In genomic region chr13:97239943-97240788, GRCh38 we compare ENCODE assay signal across 14 cellular contexts. TPM values are rescaled to one million over a fixed set of nuclear protein-coding genes. Genes with fewer than 3 reads are reported as not detected.
DNase-seq lines count a peak whose midpoint lies in the region; ATAC-seq, FAIRE-seq and TF ChIP-seq lines count a peak whose summit lies in the region.
"Had no signal": no experiment of that assay in that cellular context is flagged by ENCODE, and none has a peak within 500 bp of the region (broad histone marks: within the 10 kb centered on the region; RNA-seq: fewer than 3 reads in every experiment).

No MANE protein-coding gene starts in this region.

- intact Hi-C loops in Right ventricle myocardium superior (cut with DNase I) (no loop called here), cardiac septum (cut with DNase I) (no loop called here), psoas muscle (cut with DNase I) (no loop called here), vagina (cut with DNase I) (no loop called here), pancreas (cut with DNase I) (no loop called here)

- 57 to 73% (median 63%) methylated on average over 3 of the region's 3 CpGs for WGBS in psoas muscle, 3 donors
- 63 to 80% methylated on average over 3 of the region's 3 CpGs for WGBS in pancreas, 2 donors

- TF ChIP-seq CTCF in right atrium auricular region (IDR thresholded peaks at IDR 0.05) (no peak), psoas muscle (IDR thresholded peaks at IDR 0.05) (no peak), vagina (IDR thresholded peaks at IDR 0.05) (no peak), pancreas (IDR thresholded peaks at IDR 0.05) (no peak)

- no peak for TF ChIP-seq POLR2A in vagina (IDR thresholded peaks at IDR 0.05)

- H3K9me3 ChIP-seq in right atrium auricular region (no peaks in the 10 kb centered on the region), psoas muscle (no peaks in the 10 kb centered on the region), vagina (no peaks in the 10 kb centered on the region), pancreas (no peaks in the 10 kb centered on the region)

- FAIRE-seq in pancreas (lab: Jason Lieb, UNC), result no peak

- DNase-seq in Right ventricle myocardium superior, result no peak
- no peak for DNase-seq in cardiac septum (ENCODE audit: low spot score)
- no peak for DNase-seq in right atrium auricular region (ENCODE audit: low spot score)
- DNase-seq in psoas muscle, result no peak
- DNase-seq in vagina (ENCODE audit: extremely low spot score in 2 of 2), result no peak
- no peak for DNase-seq in NCI-H524 treated with DMSO at 0.1 percent for 48 hours (lab: John Stamatoyannopoulos, UW)
- no peak for DNase-seq in pancreas
- no peak for DNase-seq in NCI-H1092 treated with DMSO at 0.1 percent for 48 hours (lab: John Stamatoyannopoulos, UW)
- DNase-seq: activated CD4-positive, alpha-beta T cell treated with anti-CD3 and anti-CD28 coated beads, Interleukin-2, amount 50 U/mL, for 1 hour; activated T-cell treated with anti-CD3 and anti-CD28 coated beads, Interleukin-2, amount 50 U/mL, for 4 hours; cortex of kidney; erythroblast; SIG-M5; stimulated activated naive CD4-positive, alpha-beta T cell had no signal

- H3K36me3 ChIP-seq in right atrium auricular region (no peaks in the 10 kb centered on the region), psoas muscle (ENCODE audit: insufficient read depth in 1 of 2, low read depth in 1 of 2) (peaks cover 0 to 1% of the 10 kb centered on the region in 2 donors), vagina (no peaks in the 10 kb centered on the region), pancreas (no peaks in the 10 kb centered on the region)

- no peaks in the 10 kb centered on the region for H3K27me3 ChIP-seq in right atrium auricular region
- no peaks in the 10 kb centered on the region for H3K27me3 ChIP-seq in psoas muscle (ENCODE audit: insufficient read depth in 3 of 3, low read length in 2 of 3)
- H3K27me3 ChIP-seq in vagina, result no peaks in the 10 kb centered on the region
- no peaks in the 10 kb centered on the region for H3K27me3 ChIP-seq in pancreas

- H3K27ac ChIP-seq in right atrium auricular region (peak overlapping the region; percentile 50 to 65), psoas muscle (peak overlapping the region; percentile 75), vagina (peak overlapping the region; percentile 72), pancreas (no peak overlapping the region)

- peak; percentile 8 for ATAC-seq in Right ventricle myocardium superior (ENCODE audit: poor library complexity)
- no peak for ATAC-seq in psoas muscle
- ATAC-seq in pancreas, result no peak
- ATAC-seq: activated T-cell treated with anti-CD3 and anti-CD28 coated beads, Interleukin-2, amount 50 U/mL, for 4 hours had no signal

- H3K4me3 ChIP-seq in right atrium auricular region, result no peak overlapping the region
- no peak overlapping the region for H3K4me3 ChIP-seq in psoas muscle
- H3K4me3 ChIP-seq in vagina, result no peak overlapping the region
- no peak overlapping the region for H3K4me3 ChIP-seq in pancreas

- peaks cover 0 to 99% of the 10 kb centered on the region in 2 donors for H3K4me1 ChIP-seq in right atrium auricular region
- peaks cover 91% of the 10 kb centered on the region for H3K4me1 ChIP-seq in psoas muscle
- H3K4me1 ChIP-seq in vagina, result peaks cover 87% of the 10 kb centered on the region
- peaks cover 40 to 75% (median 42%) of the 10 kb centered on the region in 3 donors for H3K4me1 ChIP-seq in pancreas

RNA-seq across cellular contexts. Expression of gene MBNL2, which starts 18.0 kb away (rescaled TPM):
- 69.3 TPM for total RNA-seq in Right ventricle myocardium superior
- total RNA-seq in cardiac septum, result 67.6 TPM
- 10 to 100 TPM; 62.0 to 81.6 TPM for total RNA-seq in right atrium auricular region
- total RNA-seq in psoas muscle, result 10 to 100 TPM; 54.3 to 93.1 (median 77.8) TPM
- 10 to 100 TPM; 13.3 to 61.9 (median 27.4) TPM for polyA plus RNA-seq in psoas muscle
- total RNA-seq in vagina, result 63.1 TPM
- 10 to 100 TPM; 32.5 to 66.5 (median 46.4) TPM for total RNA-seq in pancreas
- 10 to 100 TPM in 1 of 2 donors, 1 to 10 TPM in 1; 8.9 to 16.5 TPM for polyA plus RNA-seq in pancreas

Comparison
In these comparisons a context has a peak if more than half of its experiments do, and no peak if none do; other contexts are left out.
1. H3K27ac ChIP-seq: peak in right atrium auricular region (2 of 2), psoas muscle (single experiment) and vagina (single experiment); none in pancreas (0 of 4).